24 cellular contexts compared by ENCODE assay signal in the genomic region with DNA sequence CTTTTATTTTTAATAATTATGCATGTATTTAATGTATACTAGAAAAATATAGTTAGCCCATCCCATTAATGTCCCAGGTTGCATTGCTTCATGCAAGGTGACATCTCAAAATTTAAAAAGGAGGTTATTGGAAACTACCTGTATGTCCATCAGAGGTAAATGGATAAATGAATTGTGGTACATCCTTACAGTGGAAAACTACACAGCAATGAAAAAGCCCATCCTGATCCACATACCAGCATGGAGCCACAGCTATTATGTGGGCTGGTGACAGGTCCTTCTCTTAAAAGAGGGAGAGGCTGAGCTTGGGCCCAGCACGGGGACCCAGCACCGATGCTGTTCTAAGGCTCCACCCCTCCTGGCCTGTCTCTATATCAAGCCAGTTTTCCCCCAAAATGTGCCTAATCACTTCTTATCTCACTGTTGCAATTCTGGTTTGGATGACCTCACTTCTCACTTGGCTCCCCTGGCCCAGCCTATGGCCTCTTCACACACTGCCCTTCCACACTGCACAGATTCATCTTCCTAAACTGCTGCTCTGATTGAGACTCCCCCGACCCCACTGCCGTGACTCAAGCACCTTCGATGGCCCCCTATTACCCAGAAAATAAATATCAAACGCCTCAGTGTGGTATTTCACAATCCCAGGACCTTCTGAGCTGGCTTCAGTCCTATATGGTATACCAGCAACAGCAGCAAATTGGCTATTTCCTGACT.
DNase-seq lines count a peak whose midpoint lies in the region; ATAC-seq, FAIRE-seq and TF ChIP-seq lines count a peak whose summit lies in the region.
"Had no signal": no experiment of that assay in that cellular context is flagged by ENCODE, and none has a peak within 500 bp of the region (broad histone marks: within the 10 kb centered on the region; RNA-seq: fewer than 3 reads in every experiment).

No MANE protein-coding gene starts in this region.

- ATAC-seq in GM21526 (IDR thresholded peaks at IDR 0.05; ENCODE audit: low FRiP score, unreplicated experiment) (no peak), GM19035 (IDR thresholded peaks at IDR 0.05; ENCODE audit: unreplicated experiment) (no peak)
- ATAC-seq: natural killer cell had no signal

- DNase-seq in Caco-2 (no peak), PC-9 (no peak), endothelial cell of umbilical vein (ENCODE audit: low read depth, low spot score) (no peak), neuronal stem cell (ENCODE audit: low spot score) (no peak), esophagus muscularis mucosa (ENCODE audit: extremely low spot score) (no peak)
- no peak for DNase-seq in activated CD4-positive, alpha-beta T cell treated with anti-CD3 and anti-CD28 coated beads for 4 hours
- DNase-seq: activated CD8-positive, alpha-beta memory T cell treated with anti-CD3 and anti-CD28 coated beads for 24 hours; activated T-cell treated with anti-CD3 and anti-CD28 coated beads, Interleukin-2, amount 50 U/mL, for 48 hours; cortex of kidney; DMS79; KBM-7; MV-4-11; natural killer cell; NCI-H1930; NCI-H2227 treated with DMSO at 0.1 percent for 48 hours; stimulated activated CD4-positive, alpha-beta T cell treated with anti-CD3 and anti-CD28 coated beads, Interleukin-2, amount 100 ng/mL, for 24 hours; stimulated activated naive CD4-positive, alpha-beta T cell; T1000; tibial artery had no signal

- peak; percentile 4 for FAIRE-seq in endothelial cell of umbilical vein (lab: Jason Lieb, UNC)
- FAIRE-seq: keratinocyte had no signal

- H2AFZ ChIP-seq in PC-9 (no peak overlapping the region), endothelial cell of umbilical vein (ENCODE audit: low read depth, low read length) (no peak overlapping the region), neuronal stem cell (ENCODE audit: low read length) (no peak overlapping the region)

- H3K27ac ChIP-seq in PC-9 (peak overlapping the region; percentile 81), endothelial cell of umbilical vein (ENCODE audit: insufficient read depth, low read depth, low read length) (no peak overlapping the region), neuronal stem cell (replicated peaks; ENCODE audit: low read length) (peak overlapping the region; percentile 10), esophagus muscularis mucosa (replicated peaks in 1 of 4) (no peak overlapping the region)

- no peaks in the 10 kb centered on the region for H3K79me2 ChIP-seq in PC-9 (ENCODE audit: low read depth)
- no peaks in the 10 kb centered on the region for H3K79me2 ChIP-seq in endothelial cell of umbilical vein (ENCODE audit: control insufficient read depth, insufficient read depth, low read length)

- no peak overlapping the region for H2AK5ac ChIP-seq in neuronal stem cell (ENCODE audit: low read depth, low read length)

- no peak overlapping the region for H2BK12ac ChIP-seq in neuronal stem cell (ENCODE audit: low read length)

- H3K9ac ChIP-seq in endothelial cell of umbilical vein (replicated peaks; ENCODE audit: extremely low read depth, insufficient read depth, low read length) (no peak overlapping the region), neuronal stem cell (ENCODE audit: low read depth, low read length, poor library complexity) (no peak overlapping the region)

- no peak overlapping the region for H2BK15ac ChIP-seq in neuronal stem cell (ENCODE audit: low read length)

- no peak overlapping the region for H4K91ac ChIP-seq in neuronal stem cell (ENCODE audit: low read depth, low read length, poor library complexity)

- H2BK120ac ChIP-seq in neuronal stem cell (ENCODE audit: low read depth, low read length) = no peak overlapping the region

- H3K4me2 ChIP-seq in PC-9 (peak overlapping the region; percentile 55), endothelial cell of umbilical vein (ENCODE audit: insufficient read depth, low read length) (no peak overlapping the region), neuronal stem cell (ENCODE audit: insufficient read depth, low read length, poor library complexity, severe bottlenecking) (no peak overlapping the region)

- no peak for TF ChIP-seq CTCF in Caco-2 (IDR thresholded peaks at IDR 0.05; ENCODE audit: insufficient read depth in 1 of 2, low read depth in 1 of 2, low read length in 1 of 2, severe bottlenecking in 1 of 2, unreplicated experiment in 1 of 2)
- no peak for TF ChIP-seq CTCF in PC-9 (conservative IDR thresholded peaks at IDR 0.05)
- no peak for TF ChIP-seq CTCF in endothelial cell of umbilical vein (IDR thresholded peaks at IDR 0.05; ENCODE audit: extremely low read depth in 1 of 2, insufficient read depth in 1 of 2, low read depth in 1 of 2, low read length in 2 of 2)
- TF ChIP-seq CTCF in esophagus muscularis mucosa (IDR thresholded peaks at IDR 0.05) = no peak

- H4K20me1 ChIP-seq in PC-9 (ENCODE audit: insufficient read depth) = no peaks in the 10 kb centered on the region
- no peaks in the 10 kb centered on the region for H4K20me1 ChIP-seq in endothelial cell of umbilical vein (replicated peaks; ENCODE audit: control insufficient read depth, extremely low read depth, insufficient read depth, low read length)

- H3K36me3 Mint-ChIP-seq in Caco-2 (ENCODE audit: insufficient read depth, unreplicated experiment) = no peaks in the 10 kb centered on the region
- H3K36me3 Mint-ChIP-seq: activated naive CD4-positive, alpha-beta T cell treated with anti-CD3 and anti-CD28 coated beads, Interleukin-2, amount 50 U/mL, for 24 hours; natural killer cell had no signal

- WGBS in neuronal stem cell (ENCODE audit: extremely low coverage in 2 of 2, insufficient read length in 2 of 2, insufficient replicate concordance in 1 of 2), 2 donors = no CpG with 5 or more reads among the region's 6 CpGs
- 96% methylated on average over 6 of the region's 6 CpGs for WGBS in esophagus muscularis mucosa

- H4K8ac ChIP-seq in neuronal stem cell (ENCODE audit: low read depth, low read length) = no peak overlapping the region

- H3K4me1 ChIP-seq in Caco-2 (peaks cover 20% of the 10 kb centered on the region), PC-9 (replicated peaks; ENCODE audit: insufficient read depth) (peaks cover 21% of the 10 kb centered on the region), endothelial cell of umbilical vein (ENCODE audit: control insufficient read depth, extremely low read depth, insufficient read depth, low read length) (peaks cover 19% of the 10 kb centered on the region), neuronal stem cell (ENCODE audit: control insufficient read depth in 2 of 2, insufficient read depth in 1 of 2, low read depth in 1 of 2, low read length in 2 of 2) (peaks cover 0 to 2% of the 10 kb centered on the region in 2 donors), esophagus muscularis mucosa (peaks cover 11 to 29% (median 26%) of the 10 kb centered on the region in 4 donors)

- no peak overlapping the region for H3K4me3 ChIP-seq in Caco-2 (ENCODE audit: low read depth, low read length)
- no peak overlapping the region for H3K4me3 ChIP-seq in PC-9
- no peak overlapping the region for H3K4me3 ChIP-seq in endothelial cell of umbilical vein (replicated peaks in 1 of 3; ENCODE audit: insufficient read depth in 1 of 3, low read depth in 1 of 3, low read length in 3 of 3)
- H3K4me3 ChIP-seq in neuronal stem cell (ENCODE audit: low read length in 2 of 2) = no peak overlapping the region
- H3K4me3 ChIP-seq in esophagus muscularis mucosa = no peak overlapping the region
- H3K4me3 ChIP-seq: tibial artery had no signal

- peaks cover 21% of the 10 kb centered on the region; the same call in 1 of the 2 replicates for H3F3A ChIP-seq in PC-9 (ENCODE audit: insufficient read depth, low read depth)

- intact Hi-C loops in Caco-2 (cut with micrococcal nuclease; ENCODE audit: unreplicated experiment) (no loop called here), PC-9 (cut with micrococcal nuclease; ENCODE audit: unreplicated experiment) (no loop called here), endothelial cell of umbilical vein (cut with micrococcal nuclease) (no loop called here), esophagus muscularis mucosa (cut with DNase I) (loop anchor here (5.0 kb wide), 1 partner anchor 103 kb away; no protein-coding TSS in a partner anchor)

- no peak overlapping the region for H3K4me3 Mint-ChIP-seq in Caco-2 (ENCODE audit: unreplicated experiment)
- H3K4me3 Mint-ChIP-seq: activated naive CD4-positive, alpha-beta T cell treated with anti-CD3 and anti-CD28 coated beads, Interleukin-2, amount 50 U/mL, for 24 hours; brain; natural killer cell had no signal

- H3K4me1 Mint-ChIP-seq in Caco-2 (ENCODE audit: low read depth, unreplicated experiment) = peaks cover 10% of the 10 kb centered on the region
- H3K4me1 Mint-ChIP-seq: activated naive CD4-positive, alpha-beta T cell treated with anti-CD3 and anti-CD28 coated beads, Interleukin-2, amount 50 U/mL, for 24 hours; natural killer cell had no signal

- no peak for TF ChIP-seq POLR2A in endothelial cell of umbilical vein (IDR thresholded peaks at IDR 0.05; ENCODE audit: low read depth, low read length)
- TF ChIP-seq POLR2A in esophagus muscularis mucosa (IDR thresholded peaks at IDR 0.05; ENCODE audit: low read depth) = no peak

- BruUV-seq in Caco-2 (replicated peaks; lab: Mats Ljungman, UMichigan) = no TSS peak
- no TSS peak for BruUV-seq in PC-9 (replicated peaks; lab: Mats Ljungman, UMichigan)
- BruUV-seq in endothelial cell of umbilical vein (replicated peaks; lab: Mats Ljungman, UMichigan) = no TSS peak

- no peaks in the 10 kb centered on the region for H3K27me3 Mint-ChIP-seq in Caco-2 (ENCODE audit: insufficient read depth, unreplicated experiment)
- H3K27me3 Mint-ChIP-seq: activated naive CD4-positive, alpha-beta T cell treated with anti-CD3 and anti-CD28 coated beads, Interleukin-2, amount 50 U/mL, for 24 hours had no signal

- H3K36me3 ChIP-seq in Caco-2 (ENCODE audit: control insufficient read depth, insufficient read depth, low read length) (no peaks in the 10 kb centered on the region), PC-9 (ENCODE audit: low read depth) (no peaks in the 10 kb centered on the region), endothelial cell of umbilical vein (ENCODE audit: control insufficient read depth in 2 of 2, extremely low read depth in 1 of 2, insufficient read depth in 2 of 2, low read length in 2 of 2) (no peaks in the 10 kb centered on the region), neuronal stem cell (replicated peaks in 1 of 2; ENCODE audit: control insufficient read depth in 2 of 2, insufficient read depth in 2 of 2, low read length in 2 of 2) (no peaks in the 10 kb centered on the region), esophagus muscularis mucosa (no peaks in the 10 kb centered on the region)
- H3K36me3 ChIP-seq: tibial artery had no signal

- no peak overlapping the region for H3K4ac ChIP-seq in neuronal stem cell (ENCODE audit: low read length)

- POLR2A ChIA-PET in Caco-2 (lab: Charles Lee) (no interaction called here), PC-9 (lab: Charles Lee; ENCODE audit: unreplicated experiment) (no interaction called here), endothelial cell of umbilical vein (lab: Charles Lee) (no interaction called here)

- no peak overlapping the region for H3K23ac ChIP-seq in neuronal stem cell (ENCODE audit: low read depth, low read length, poor library complexity)

- H3K27me3 ChIP-seq in Caco-2 (replicated peaks; ENCODE audit: control insufficient read depth, insufficient read depth, low read length) (no peaks in the 10 kb centered on the region), PC-9 (ENCODE audit: insufficient read depth, low read depth) (no peaks in the 10 kb centered on the region), endothelial cell of umbilical vein (ENCODE audit: control insufficient read depth in 2 of 2, insufficient read depth in 2 of 2, low read length in 2 of 2) (no peaks in the 10 kb centered on the region), neuronal stem cell (ENCODE audit: control insufficient read depth in 3 of 3, insufficient read depth in 3 of 3, low read depth in 1 of 3, low read length in 3 of 3) (peaks cover 0 to 45% (median 0%) of the 10 kb centered on the region in 3 experiments), esophagus muscularis mucosa (no peaks in the 10 kb centered on the region)
- H3K27me3 ChIP-seq: tibial artery had no signal

- H3K79me1 ChIP-seq in neuronal stem cell (ENCODE audit: low read depth, low read length) = no peaks in the 10 kb centered on the region

- TF ChIP-seq EP300 in esophagus muscularis mucosa (IDR thresholded peaks at IDR 0.05) = no peak

- H3K18ac ChIP-seq in neuronal stem cell (ENCODE audit: low read length) = no peak overlapping the region

- no peaks in the 10 kb centered on the region for H3K9me1 ChIP-seq in endothelial cell of umbilical vein (replicated peaks; ENCODE audit: control insufficient read depth, extremely low read depth, insufficient read depth, low read length)

- dilution Hi-C loops in endothelial cell of umbilical vein (cut with MboI; ENCODE audit: extremely low pct_ligation_motif_present, low sequenced_read_pairs) = no loop called here

- CTCF ChIA-PET in Caco-2 (lab: Charles Lee) (no interaction called here), PC-9 (lab: Charles Lee) (interaction anchor here (0.6 kb wide), 1 partner anchor 28 kb away, joined by 4 read pairs; no protein-coding TSS in a partner anchor), endothelial cell of umbilical vein (lab: Charles Lee) (interaction anchor here (1.8 kb wide), 1 partner anchor 15 kb away, joined by 4 read pairs; no protein-coding TSS in a partner anchor)

- H3K9me3 Mint-ChIP-seq in Caco-2 (ENCODE audit: unreplicated experiment) = no peaks in the 10 kb centered on the region

- H3K9me3 ChIP-seq in Caco-2 = peaks cover 8% of the 10 kb centered on the region
- H3K9me3 ChIP-seq in PC-9 (ENCODE audit: insufficient read depth, low read depth) = no peaks in the 10 kb centered on the region
- no peaks in the 10 kb centered on the region for H3K9me3 ChIP-seq in endothelial cell of umbilical vein (replicated peaks; ENCODE audit: control insufficient read depth, insufficient read depth, low read length)
- peaks cover 7 to 13% of the 10 kb centered on the region in 2 donors for H3K9me3 ChIP-seq in neuronal stem cell (replicated peaks in 1 of 2; ENCODE audit: control insufficient read depth in 2 of 2, insufficient read depth in 1 of 2, low read depth in 1 of 2, low read length in 2 of 2)
- peaks cover 0 to 10% (median 5%) of the 10 kb centered on the region in 4 donors for H3K9me3 ChIP-seq in esophagus muscularis mucosa
- H3K9me3 ChIP-seq: tibial artery had no signal

- no peaks in the 10 kb centered on the region for H3K9me2 ChIP-seq in PC-9 (ENCODE audit: insufficient read depth)

- no peak overlapping the region for H2BK5ac ChIP-seq in neuronal stem cell (ENCODE audit: low read length)

- H3K14ac ChIP-seq in neuronal stem cell (ENCODE audit: low read length) = no peak overlapping the region

- peak overlapping the region; percentile 50 for H3K27ac Mint-ChIP-seq in Caco-2 (ENCODE audit: unreplicated experiment)
- H3K27ac Mint-ChIP-seq: activated naive CD4-positive, alpha-beta T cell treated with anti-CD3 and anti-CD28 coated beads, Interleukin-2, amount 50 U/mL, for 24 hours; natural killer cell had no signal

Comparison
In these comparisons a context has a peak if more than half of its experiments do, and no peak if none do; other contexts are left out.
1. H3K27ac ChIP-seq: peak in PC-9 (single experiment) and neuronal stem cell (single experiment); none in endothelial cell of umbilical vein (single experiment) and esophagus muscularis mucosa (0 of 4).